ENCODE assay signal across 1 cellular context in genomic region chr5:178223196-178223773, GRCh38.
TF ChIP-seq lines count a peak whose summit lies in the region.

No MANE protein-coding gene starts in this region.

TF ChIP-seq in H1, 55 proteins besides CTCF, POLR2A, EP300 and RAD21:
- TF ChIP-seq CREB1 (IDR thresholded peaks at IDR 0.05), result 0 out of 2 replicates have a peak, but pooled peaks have one; percentile 1
- TF ChIP-seq TAF7 (optimal IDR thresholded peaks at IDR 0.05; ENCODE audit: borderline replicate concordance, low read depth, low read length), result no peak
TF ChIP-seq in H1: peak in this region for 1.
